In genomic region chr22:45349916-45350315, GRCh38 we compare ENCODE assay signal across 33 cellular contexts. TPM values are rescaled to one million over a fixed set of nuclear protein-coding genes. Genes with fewer than 3 reads are reported as not detected.
DNase-seq lines count a peak whose midpoint lies in the region; ATAC-seq and TF ChIP-seq lines count a peak whose summit lies in the region.
"Had no signal": no experiment of that assay in that cellular context is flagged by ENCODE, and none has a peak within 500 bp of the region (broad histone marks: within the 10 kb centered on the region; RNA-seq: fewer than 3 reads in every experiment).

No MANE protein-coding gene starts in this region.

- H2BK5ac ChIP-seq in mesendoderm (ENCODE audit: low read length) (no peak overlapping the region), trophoblast cell (ENCODE audit: low read depth, low read length, poor library complexity) (no peak overlapping the region), mesenchymal stem cell (ENCODE audit: low read depth, low read length, poor library complexity, severe bottlenecking) (no peak overlapping the region)

- no peak overlapping the region for H3K14ac ChIP-seq in trophoblast cell (ENCODE audit: low read length)
- H3K14ac ChIP-seq in mesenchymal stem cell (ENCODE audit: low read length in 2 of 2), result no peak overlapping the region

- TF ChIP-seq CTCF in Caco-2 (IDR thresholded peaks at IDR 0.05; ENCODE audit: insufficient read depth in 1 of 2, low read depth in 1 of 2, low read length in 1 of 2, severe bottlenecking in 1 of 2, unreplicated experiment in 1 of 2), result no peak

- POLR2A ChIA-PET in Caco-2 (lab: Charles Lee), result no interaction called here

- ATAC-seq in HG03097 (IDR thresholded peaks at IDR 0.05; ENCODE audit: low FRiP score, unreplicated experiment), result no peak
- ATAC-seq: A549; CD8-positive, alpha-beta T cell had no signal

- H4K12ac ChIP-seq in trophoblast cell (ENCODE audit: low read depth, low read length), result no peak overlapping the region

- H3K27me3 ChIP-seq in Caco-2 (replicated peaks; ENCODE audit: control insufficient read depth, insufficient read depth, low read length), result no peaks in the 10 kb centered on the region
- no peaks in the 10 kb centered on the region for H3K27me3 ChIP-seq in mesendoderm (ENCODE audit: insufficient read depth, low read length, poor library complexity)
- H3K27me3 ChIP-seq in trophoblast cell (ENCODE audit: insufficient read depth, low read length), result no peaks in the 10 kb centered on the region
- no peaks in the 10 kb centered on the region for H3K27me3 ChIP-seq in mesenchymal stem cell (ENCODE audit: control insufficient read depth in 1 of 2, insufficient read depth in 1 of 2, low read length in 2 of 2)
- H3K27me3 ChIP-seq: BE2C; BLaER1; BLaER1 treated with 17β-estradiol and CSF1 and Interleukin-3, amounts not matched to agents 10 nM and 100 nM had no signal

- H2AFZ ChIP-seq in trophoblast cell (ENCODE audit: insufficient read depth, low read length, poor library complexity) (no peak overlapping the region), mesenchymal stem cell (ENCODE audit: low read depth, low read length) (no peak overlapping the region)

- intact Hi-C loops in Caco-2 (cut with micrococcal nuclease; ENCODE audit: unreplicated experiment), result loop anchor here (5.0 kb wide), 1 partner anchor 87 kb away; no protein-coding TSS in a partner anchor

- no peak overlapping the region for H3K4me3 Mint-ChIP-seq in Caco-2 (ENCODE audit: unreplicated experiment)
- H3K4me3 Mint-ChIP-seq: B cell; CD14-positive monocyte; CD4-positive, alpha-beta memory T cell; CD4-positive, alpha-beta T cell; CD4-positive, CD25-positive, alpha-beta regulatory T cell; CD8-positive, alpha-beta T cell had no signal

- no peak overlapping the region for H3K56ac ChIP-seq in mesendoderm (ENCODE audit: low read length)

- H4K91ac ChIP-seq in trophoblast cell (ENCODE audit: low read depth, low read length) (no peak overlapping the region), mesenchymal stem cell (ENCODE audit: low read length) (no peak overlapping the region)

- no peaks in the 10 kb centered on the region for H3K79me2 ChIP-seq in mesendoderm (ENCODE audit: control insufficient read depth, insufficient read depth, low read length)
- no peaks in the 10 kb centered on the region for H3K79me2 ChIP-seq in trophoblast cell (ENCODE audit: control insufficient read depth, insufficient read depth, low read length, poor library complexity)

- H3K18ac ChIP-seq in mesendoderm (ENCODE audit: low read length) (no peak overlapping the region), trophoblast cell (ENCODE audit: low read length) (no peak overlapping the region), mesenchymal stem cell (ENCODE audit: low read depth in 1 of 2, low read length in 2 of 2) (no peak overlapping the region)

- CTCF ChIA-PET in Caco-2 (lab: Charles Lee), result no interaction called here

- peaks cover 7% of the 10 kb centered on the region for H3K4me1 Mint-ChIP-seq in Caco-2 (ENCODE audit: low read depth, unreplicated experiment)
- H3K4me1 Mint-ChIP-seq: B cell; CD14-positive monocyte; CD8-positive, alpha-beta memory T cell had no signal

- no peak overlapping the region for H3K23ac ChIP-seq in mesendoderm (ENCODE audit: low read length)
- no peak overlapping the region for H3K23ac ChIP-seq in trophoblast cell (ENCODE audit: low read length)
- H3K23ac ChIP-seq in mesenchymal stem cell (ENCODE audit: low read length in 2 of 2), result no peak overlapping the region

- DNase-seq in Caco-2 (peak; percentile 32 to 64), ELF-1 (ENCODE audit: low read depth, low spot score) (peak; percentile 41), mesendoderm (peak; percentile 60), trophoblast cell (peak; percentile 83 to 96), mesenchymal stem cell (no peak), NCI-H1436 treated with DMSO at 0.1 percent for 48 hours (lab: John Stamatoyannopoulos, UW) (no peak), NCI-H82 (lab: John Stamatoyannopoulos, UW) (no peak)
- DNase-seq: 8988T; ACHN; AML-193; BE2C; C1 segment of cervical spinal cord; Calu3; CD4-positive, alpha-beta memory T cell; CD4-positive, alpha-beta T cell; CD4-positive, CD25-positive, alpha-beta regulatory T cell; CD8-positive, alpha-beta memory T cell; CD8-positive, alpha-beta T cell; COR-L47; DMS 273 treated with DMSO at 0.1 percent for 48 hours; DMS153; DMS53; DMS79; DMS79 treated with DMSO at 0.1 percent for 48 hours; DND-41 had no signal

- no peak overlapping the region for H3K4ac ChIP-seq in mesendoderm (ENCODE audit: low read depth, low read length)
- no peak overlapping the region for H3K4ac ChIP-seq in trophoblast cell (ENCODE audit: low read depth, low read length)
- H3K4ac ChIP-seq in mesenchymal stem cell (ENCODE audit: low read depth in 1 of 2, low read length in 2 of 2), result no peak overlapping the region

- no TSS peak for BruUV-seq in Caco-2 (replicated peaks; lab: Mats Ljungman, UMichigan)

- H3K9me3 ChIP-seq in Caco-2, result no peaks in the 10 kb centered on the region
- H3K9me3 ChIP-seq in trophoblast cell (ENCODE audit: insufficient read depth, low read depth, low read length), result no peaks in the 10 kb centered on the region
- H3K9me3 ChIP-seq in mesenchymal stem cell (ENCODE audit: control insufficient read depth, low read length), result no peaks in the 10 kb centered on the region
- H3K9me3 ChIP-seq: A549; BE2C; BLaER1; BLaER1 treated with 17β-estradiol and CSF1 and Interleukin-3, amounts not matched to agents 10 nM and 100 nM had no signal

- H3K79me1 ChIP-seq in mesendoderm (ENCODE audit: low read length) (no peaks in the 10 kb centered on the region), trophoblast cell (ENCODE audit: low read length) (peaks cover 2% of the 10 kb centered on the region), mesenchymal stem cell (replicated peaks; ENCODE audit: low read length, poor library complexity, severe bottlenecking) (no peaks in the 10 kb centered on the region)

- no peaks in the 10 kb centered on the region for H3K9me3 Mint-ChIP-seq in Caco-2 (ENCODE audit: unreplicated experiment)
- H3K9me3 Mint-ChIP-seq: CD14-positive monocyte; CD4-positive, alpha-beta memory T cell; CD4-positive, alpha-beta T cell; CD4-positive, CD25-positive, alpha-beta regulatory T cell; CD8-positive, alpha-beta memory T cell; CD8-positive, alpha-beta T cell had no signal

- H3K4me2 ChIP-seq in mesendoderm (ENCODE audit: low read length), result no peak overlapping the region
- no peak overlapping the region for H3K4me2 ChIP-seq in trophoblast cell (ENCODE audit: low read length)
- no peak overlapping the region for H3K4me2 ChIP-seq in mesenchymal stem cell (ENCODE audit: low read length, poor library complexity, severe bottlenecking)
- H3K4me2 ChIP-seq: A549; BLaER1; BLaER1 treated with 17β-estradiol and CSF1 and Interleukin-3, amounts not matched to agents 10 nM and 100 nM had no signal

- no peak overlapping the region for H2BK120ac ChIP-seq in mesendoderm (ENCODE audit: low read depth, low read length)
- H2BK120ac ChIP-seq in trophoblast cell (ENCODE audit: insufficient read depth, low read length, poor library complexity), result no peak overlapping the region
- H2BK120ac ChIP-seq in mesenchymal stem cell (ENCODE audit: low read depth, low read length), result no peak overlapping the region

- H4K8ac ChIP-seq in mesendoderm (ENCODE audit: low read depth, low read length) (no peak overlapping the region), trophoblast cell (ENCODE audit: low read depth, low read length) (no peak overlapping the region), mesenchymal stem cell (ENCODE audit: low read length) (no peak overlapping the region)

- H3K4me1 ChIP-seq in Caco-2, result peaks cover 19% of the 10 kb centered on the region
- no peaks in the 10 kb centered on the region for H3K4me1 ChIP-seq in mesendoderm (ENCODE audit: control insufficient read depth, low read depth, low read length)
- peaks cover 0 to 7% of the 10 kb centered on the region in 2 experiments for H3K4me1 ChIP-seq in trophoblast cell (ENCODE audit: control insufficient read depth in 1 of 2, insufficient read depth in 2 of 2, low read length in 2 of 2)
- no peaks in the 10 kb centered on the region for H3K4me1 ChIP-seq in mesenchymal stem cell (ENCODE audit: control insufficient read depth, insufficient read depth, low read depth, low read length)
- H3K4me1 ChIP-seq: A549; BE2C; BLaER1; BLaER1 treated with 17β-estradiol and CSF1 and Interleukin-3, amounts not matched to agents 10 nM and 100 nM had no signal

- H2BK15ac ChIP-seq in mesendoderm (replicated peaks; ENCODE audit: low read depth) (no peak overlapping the region), mesenchymal stem cell (ENCODE audit: low read depth, poor library complexity, severe bottlenecking) (no peak overlapping the region)

- H3K36me3 ChIP-seq in Caco-2 (ENCODE audit: control insufficient read depth, insufficient read depth, low read length) (no peaks in the 10 kb centered on the region), mesendoderm (ENCODE audit: control insufficient read depth, insufficient read depth, low read length) (no peaks in the 10 kb centered on the region), trophoblast cell (ENCODE audit: control insufficient read depth in 1 of 2, insufficient read depth in 2 of 2, low read length in 2 of 2) (peaks cover 0 to 1% of the 10 kb centered on the region in 2 experiments), mesenchymal stem cell (ENCODE audit: control insufficient read depth in 1 of 2, insufficient read depth in 2 of 2, low read depth in 1 of 2, low read length in 2 of 2) (peaks cover 0 to 5% of the 10 kb centered on the region in 2 experiments)
- H3K36me3 ChIP-seq: BE2C had no signal

- no peak overlapping the region for H2AK5ac ChIP-seq in mesendoderm (ENCODE audit: low read length)
- H2AK5ac ChIP-seq in trophoblast cell (ENCODE audit: low read length), result no peak overlapping the region
- H2AK5ac ChIP-seq in mesenchymal stem cell (ENCODE audit: low read length, severe bottlenecking), result no peak overlapping the region

- H3K27ac Mint-ChIP-seq in Caco-2 (ENCODE audit: unreplicated experiment), result no peak overlapping the region
- H3K27ac Mint-ChIP-seq: B cell; CD14-positive monocyte; CD4-positive, alpha-beta memory T cell; CD4-positive, alpha-beta T cell had no signal

- H3K36me3 Mint-ChIP-seq in Caco-2 (ENCODE audit: insufficient read depth, unreplicated experiment), result peaks cover 14% of the 10 kb centered on the region

- H3K4me3 ChIP-seq in Caco-2 (ENCODE audit: low read depth, low read length) (no peak overlapping the region), mesendoderm (ENCODE audit: low read length) (no peak overlapping the region), trophoblast cell (ENCODE audit: low read depth, low read length) (no peak overlapping the region), mesenchymal stem cell (ENCODE audit: insufficient read depth in 1 of 2, low read depth in 1 of 2, low read length in 2 of 2) (no peak overlapping the region)
- H3K4me3 ChIP-seq: A549; BLaER1; BLaER1 treated with 17β-estradiol and CSF1 and Interleukin-3, amounts not matched to agents 10 nM and 100 nM had no signal

- H3K9ac ChIP-seq in mesendoderm (ENCODE audit: low read length) (no peak overlapping the region), trophoblast cell (ENCODE audit: low read length) (no peak overlapping the region), mesenchymal stem cell (ENCODE audit: low read length) (no peak overlapping the region)
- H3K9ac ChIP-seq: BLaER1; BLaER1 treated with 17β-estradiol and CSF1 and Interleukin-3, amounts not matched to agents 10 nM and 100 nM had no signal

- H3K27ac ChIP-seq in mesendoderm (ENCODE audit: low read depth, low read length) (no peak overlapping the region), trophoblast cell (ENCODE audit: low read depth, low read length) (no peak overlapping the region), mesenchymal stem cell (ENCODE audit: low read length, poor library complexity, severe bottlenecking) (no peak overlapping the region)
- H3K27ac ChIP-seq: 22Rv1; A549; BLaER1; BLaER1 treated with 17β-estradiol and CSF1 and Interleukin-3, amounts not matched to agents 10 nM and 100 nM; C4-2B had no signal

- H2BK12ac ChIP-seq in trophoblast cell (ENCODE audit: low read length), result no peak overlapping the region
- H2BK12ac ChIP-seq in mesenchymal stem cell (ENCODE audit: low read length in 2 of 2), result no peak overlapping the region

- no peaks in the 10 kb centered on the region for H3K27me3 Mint-ChIP-seq in Caco-2 (ENCODE audit: insufficient read depth, unreplicated experiment)
- H3K27me3 Mint-ChIP-seq: B cell; CD4-positive, alpha-beta memory T cell; CD4-positive, alpha-beta T cell; CD4-positive, CD25-positive, alpha-beta regulatory T cell; CD8-positive, alpha-beta memory T cell had no signal

- WGBS in mesendoderm (ENCODE audit: extremely low coverage, insufficient coverage, low lambda C conversion rate), result no CpG with 5 or more reads among the region's 3 CpGs
- no CpG with 5 or more reads among the region's 3 CpGs for WGBS in trophoblast cell (ENCODE audit: extremely low coverage, insufficient coverage, insufficient read length)
- 100% methylated on average over 1 of the region's 3 CpGs for WGBS in mesenchymal stem cell

- no peak overlapping the region for H4K5ac ChIP-seq in mesendoderm (ENCODE audit: low read length)

RNA-seq across cellular contexts. Expression of gene FAM118A, which starts 40.2 kb away (rescaled TPM):
- 120 and 131 TPM in 2 replicates for total RNA-seq in Caco-2 (2022)
- polyA plus RNA-seq in mesendoderm (2013, experiment 1 of 2), result 12.1 TPM
- polyA plus RNA-seq in mesendoderm (2013, experiment 2 of 2), result 11.1 TPM
- 23.9 and 25.5 TPM in 2 replicates for polyA plus RNA-seq in trophoblast cell (2013)
- polyA plus RNA-seq in mesenchymal stem cell (2013, experiment 1 of 2), result 12.1 TPM
- 10.7 TPM for polyA plus RNA-seq in mesenchymal stem cell (2013, experiment 2 of 2)

Comparison
In these comparisons a context has a peak if more than half of its experiments do, and no peak if none do; other contexts are left out.
1. DNase-seq: peak in Caco-2 (2 of 2), ELF-1 (single experiment), mesendoderm (single experiment) and trophoblast cell (2 of 2); none in mesenchymal stem cell (single experiment), NCI-H1436 treated with DMSO at 0.1 percent for 48 hours (single experiment) and NCI-H82 (single experiment).